ENCODE assay signal across 8 cellular contexts in genomic region chr14:94051115-94051514, GRCh38. TPM values are rescaled to one million over a fixed set of nuclear protein-coding genes. Genes with fewer than 3 reads are reported as not detected.
DNase-seq lines count a peak whose midpoint lies in the region; TF ChIP-seq lines count a peak whose summit lies in the region.

No MANE protein-coding gene starts in this region.

- H3K27me3 ChIP-seq in mesenchymal stem cell (ENCODE audit: control insufficient read depth in 1 of 2, insufficient read depth in 1 of 2, low read length in 2 of 2), result no peaks in the 10 kb centered on the region

- H3K27ac ChIP-seq in mesenchymal stem cell (ENCODE audit: low read length, poor library complexity, severe bottlenecking), result no peak overlapping the region

- no peak overlapping the region for H3K18ac ChIP-seq in mesenchymal stem cell (ENCODE audit: low read depth in 1 of 2, low read length in 2 of 2)

- H2BK12ac ChIP-seq in mesenchymal stem cell (ENCODE audit: low read length in 2 of 2), result no peak overlapping the region

- H2AFZ ChIP-seq in mesenchymal stem cell (ENCODE audit: low read depth, low read length), result no peak overlapping the region

- H2AK5ac ChIP-seq in mesenchymal stem cell (ENCODE audit: low read length, severe bottlenecking), result no peak overlapping the region

- H3K9me3 ChIP-seq in mesenchymal stem cell (ENCODE audit: control insufficient read depth, low read length), result no peaks in the 10 kb centered on the region

- no peak overlapping the region for H2BK120ac ChIP-seq in mesenchymal stem cell (ENCODE audit: low read depth, low read length)

- H3K4me3 ChIP-seq in AG10803 (ENCODE audit: low read length) (no peak overlapping the region), choroid plexus epithelial cell (ENCODE audit: low read depth, low read length) (no peak overlapping the region), mesenchymal stem cell (ENCODE audit: insufficient read depth in 1 of 2, low read depth in 1 of 2, low read length in 2 of 2) (no peak overlapping the region)

- H3K9ac ChIP-seq in mesenchymal stem cell (ENCODE audit: low read length), result no peak overlapping the region

- no peak overlapping the region for H3K14ac ChIP-seq in mesenchymal stem cell (ENCODE audit: low read length in 2 of 2)

- H2BK15ac ChIP-seq in mesenchymal stem cell (ENCODE audit: low read depth, poor library complexity, severe bottlenecking), result no peak overlapping the region

- no peak overlapping the region for H3K23ac ChIP-seq in mesenchymal stem cell (ENCODE audit: low read length in 2 of 2)

- TF ChIP-seq CTCF in AG10803 (conservative IDR thresholded peaks at IDR 0.05; ENCODE audit: low read length) (peak; percentile 53), LNCAP (IDR thresholded peaks at IDR 0.05) (peak; percentile 38; the same call in 1 of the 2 replicates), choroid plexus epithelial cell (conservative IDR thresholded peaks at IDR 0.05; ENCODE audit: low read depth, low read length) (peak; percentile 76)

- H3K36me3 ChIP-seq in mesenchymal stem cell (ENCODE audit: control insufficient read depth in 1 of 2, insufficient read depth in 2 of 2, low read depth in 1 of 2, low read length in 2 of 2), result peaks cover 77 to 96% of the 10 kb centered on the region in 2 experiments

- no peak overlapping the region for H4K91ac ChIP-seq in mesenchymal stem cell (ENCODE audit: low read length)

- no peak overlapping the region for H3K4me2 ChIP-seq in mesenchymal stem cell (ENCODE audit: low read length, poor library complexity, severe bottlenecking)

- H2BK5ac ChIP-seq in mesenchymal stem cell (ENCODE audit: low read depth, low read length, poor library complexity, severe bottlenecking), result no peak overlapping the region

- 97% methylated on average over 6 of the region's 9 CpGs for WGBS in mesenchymal stem cell

- no peak overlapping the region for H4K8ac ChIP-seq in mesenchymal stem cell (ENCODE audit: low read length)

- no peak overlapping the region for H3K4ac ChIP-seq in mesenchymal stem cell (ENCODE audit: low read depth in 1 of 2, low read length in 2 of 2)

- H3K79me1 ChIP-seq in mesenchymal stem cell (replicated peaks; ENCODE audit: low read length, poor library complexity, severe bottlenecking), result peaks cover 52% of the 10 kb centered on the region

- DNase-seq in AG10803 (ENCODE audit: low read depth) (peak; percentile 37), choroid plexus epithelial cell (ENCODE audit: low read depth) (peak; percentile 68), mesenchymal stem cell (peak; percentile 23), NCI-H1105 (lab: John Stamatoyannopoulos, UW) (no peak), retina (no peak)
- no peak for DNase-seq in activated CD4-positive, CD25-positive, alpha-beta regulatory T cell treated with anti-CD3 and anti-CD28 coated beads, Interleukin-2, amount 50 U/mL, for 72 hours
- DNase-seq in stimulated activated CD4-positive, alpha-beta T cell treated with anti-CD3 and anti-CD28 coated beads, Interleukin-2, amount 100 ng/mL, for 24 hours, result no peak

- H3K4me1 ChIP-seq in mesenchymal stem cell (ENCODE audit: control insufficient read depth, insufficient read depth, low read depth, low read length), result peaks cover 12% of the 10 kb centered on the region

RNA-seq across cellular contexts. Expression of gene OTUB2, which starts 25.0 kb away (rescaled TPM):
- 1.1 TPM for polyA plus RNA-seq in mesenchymal stem cell (2013, experiment 1 of 2)
- 1.1 TPM for polyA plus RNA-seq in mesenchymal stem cell (2013, experiment 2 of 2)

RNA-seq across cellular contexts. Expression of gene DDX24, which starts 29.9 kb away (rescaled TPM):
- polyA plus RNA-seq in mesenchymal stem cell (2013, experiment 1 of 2), result 132 TPM
- polyA plus RNA-seq in mesenchymal stem cell (2013, experiment 2 of 2), result 129 TPM

RNA-seq across cellular contexts. Expression of gene IFI27L1, which starts 30.0 kb away (rescaled TPM):
- 20.5 TPM for polyA plus RNA-seq in mesenchymal stem cell (2013, experiment 1 of 2)
- 20.5 TPM for polyA plus RNA-seq in mesenchymal stem cell (2013, experiment 2 of 2)

RNA-seq across cellular contexts. Expression of gene CCDC197, which starts 54.0 kb away (rescaled TPM):
- not detected for polyA plus RNA-seq in mesenchymal stem cell (2013, experiment 1 of 2)
- polyA plus RNA-seq in mesenchymal stem cell (2013, experiment 2 of 2), result not detected

RNA-seq across cellular contexts. Expression of gene IFI27, which starts 59.4 kb away (rescaled TPM):
- 1.2 TPM for polyA plus RNA-seq in mesenchymal stem cell (2013, experiment 1 of 2)
- polyA plus RNA-seq in mesenchymal stem cell (2013, experiment 2 of 2), result 1.3 TPM

Comparison
In these comparisons a context has a peak if more than half of its experiments do, and no peak if none do; other contexts are left out.
1. DNase-seq: peak in AG10803 (single experiment), choroid plexus epithelial cell (single experiment) and mesenchymal stem cell (single experiment); none in activated CD4-positive, CD25-positive, alpha-beta regulatory T cell treated with anti-CD3 and anti-CD28 coated beads, Interleukin-2, amount 50 U/mL, for 72 hours (single experiment), stimulated activated CD4-positive, alpha-beta T cell treated with anti-CD3 and anti-CD28 coated beads, Interleukin-2, amount 100 ng/mL, for 24 hours (0 of 2), NCI-H1105 (single experiment) and retina (single experiment).
2. Peak in every context shown above with its lines, with median percentiles within 50 percentile points of each other: CTCF ChIP-seq.